Comparison of ENCODE assay signal across 28 cellular contexts in the genomic region with DNA sequence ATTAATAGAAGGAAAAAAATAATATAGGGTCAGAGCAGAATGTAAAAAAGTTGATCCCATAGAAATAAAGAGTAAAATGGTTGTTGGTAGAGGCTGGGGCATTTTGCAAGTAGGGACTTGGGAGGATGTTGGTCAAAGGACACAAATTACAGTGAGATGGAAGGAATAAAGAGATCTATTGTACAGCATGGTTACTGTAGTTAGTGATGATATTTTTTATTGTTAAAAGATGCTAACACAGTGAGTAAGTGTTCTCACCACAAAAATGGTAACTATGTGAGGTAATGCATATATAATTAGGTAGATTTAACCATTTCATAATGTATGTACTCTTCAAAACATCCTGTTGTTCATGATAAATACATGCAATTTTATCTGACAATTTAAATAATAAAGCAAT.
DNase-seq lines count a peak whose midpoint lies in the region; FAIRE-seq and TF ChIP-seq lines count a peak whose summit lies in the region.
"Had no signal": no experiment of that assay in that cellular context is flagged by ENCODE, and none has a peak within 500 bp of the region (broad histone marks: within the 10 kb centered on the region; RNA-seq: fewer than 3 reads in every experiment).

No MANE protein-coding gene starts in this region.

- no peaks in the 10 kb centered on the region for H3K4me1 ChIP-seq in SJCRH30

- H3K36me3 ChIP-seq in SJCRH30, result no peaks in the 10 kb centered on the region
- H3K36me3 ChIP-seq in H7 (replicated peaks; ENCODE audit: control insufficient read depth, insufficient read depth, low read length), result no peaks in the 10 kb centered on the region

- FAIRE-seq in urothelium cell line (lab: Jason Lieb, UNC), result peak; percentile 23
- FAIRE-seq: GM18507, H54, HepG2 had no signal

- H3K9me3 ChIP-seq in SJCRH30 (replicated peaks), result 0 out of 2 replicates have a peak, but pooled peaks cover 3% of the 10 kb centered on the region

- H3K27me3 ChIP-seq in SJCRH30 (no peaks in the 10 kb centered on the region), H7 (ENCODE audit: control insufficient read depth, insufficient read depth, low read length) (no peaks in the 10 kb centered on the region)

- no peak overlapping the region for H3K27ac ChIP-seq in SJCRH30
- H3K27ac ChIP-seq: C4-2B, HL-60, SK-N-MC had no signal

- peak; percentile 44 for DNase-seq in ELR (ENCODE audit: low read depth)
- DNase-seq in RPMI7951 (ENCODE audit: low read depth), result peak; percentile 3
- DNase-seq in epithelial cell of esophagus (ENCODE audit: low read depth), result peak; percentile 2
- no peak for DNase-seq in urothelium cell line (ENCODE audit: low spot score)
- no peak for DNase-seq in SJCRH30
- DNase-seq in H7, result no peak
- DNase-seq in NCI-H2107 treated with DMSO at 0.1 percent for 48 hours (lab: John Stamatoyannopoulos, UW; ENCODE audit: unreplicated experiment), result no peak
- DNase-seq: Calu3; CD8-positive, alpha-beta T cell; DMS79 treated with DMSO at 0.1 percent for 48 hours; Karpas-422; MV-4-11; NCI-H1105; NCI-H146; NCI-H1930; NCI-H2107; NCI-H446; NCI-H526; NCI-H82; SHP77 treated with DMSO at 0.1 percent for 48 hours; SW 1271; T-helper 17 cell had no signal

- no peak for TF ChIP-seq CTCF in epithelial cell of esophagus (IDR thresholded peaks at IDR 0.05; ENCODE audit: insufficient read depth, low read depth, low read length, missing control alignments)

- H3K4me3 ChIP-seq in epithelial cell of esophagus (ENCODE audit: low read length) (no peak overlapping the region), SJCRH30 (no peak overlapping the region), H7 (ENCODE audit: insufficient read depth, low read depth, low read length) (no peak overlapping the region)
- H3K4me3 ChIP-seq: SK-N-MC had no signal

Comparison
In these comparisons a context has a peak if more than half of its experiments do, and no peak if none do; other contexts are left out.
1. DNase-seq: peak in ELR (single experiment), RPMI7951 (single experiment) and epithelial cell of esophagus (single experiment); none in urothelium cell line (single experiment), SJCRH30 (0 of 2), H7 (single experiment) and NCI-H2107 treated with DMSO at 0.1 percent for 48 hours (single experiment).